19 cellular contexts compared by ENCODE assay signal in genomic region chr9:37341704-37342103, GRCh38.
"Had no signal": no experiment of that assay in that cellular context is flagged by ENCODE, and none has a peak within 500 bp of the region (broad histone marks: within the 10 kb centered on the region; RNA-seq: fewer than 3 reads in every experiment).

No MANE protein-coding gene starts in this region.

- H3K4me1 ChIP-seq: esophagus squamous epithelium, gastroesophageal sphincter, left ventricle myocardium inferior, lower lobe of right lung had no signal

- H3K9me3 Mint-ChIP-seq: memory B cell, mesothelial cell of epicardium, natural killer cell, neural crest cell had no signal

- H3K27me3 Mint-ChIP-seq: memory B cell, progenitor cell of endocrine pancreas had no signal

- DNase-seq: esophagus squamous epithelium; foreskin fibroblast; kidney; left cardiac atrium; left ventricle myocardium inferior; lower lobe of right lung; natural killer cell; occipital lobe; pancreas; right cardiac atrium; small intestine; stimulated activated CD4-positive, alpha-beta T cell treated with anti-CD3 and anti-CD28 coated beads, Interleukin-12 subunit alpha, Interleukin-12 subunit beta, amount 100 ng/mL, for 4 hours; stimulated activated naive CD4-positive, alpha-beta T cell treated with Interleukin-2 at 50 U/mL for 16 hours; trophoblast cell had no signal

- H3K4me3 Mint-ChIP-seq: memory B cell, mesothelial cell of epicardium, natural killer cell, neural crest cell had no signal

- H3K27ac ChIP-seq: esophagus squamous epithelium, gastroesophageal sphincter, left ventricle myocardium inferior, lower lobe of right lung, pancreas had no signal

- H3K27me3 ChIP-seq: esophagus squamous epithelium, gastroesophageal sphincter, pancreas had no signal

- ATAC-seq: gastroesophageal sphincter, left cardiac atrium, lower lobe of right lung, natural killer cell, pancreas, right cardiac atrium had no signal

- H3K4me1 Mint-ChIP-seq: mesothelial cell of epicardium, natural killer cell had no signal

- H3K36me3 ChIP-seq: esophagus squamous epithelium, left ventricle myocardium inferior, lower lobe of right lung, pancreas had no signal

- H3K4me3 ChIP-seq: esophagus squamous epithelium, gastroesophageal sphincter, left ventricle myocardium inferior, lower lobe of right lung, pancreas had no signal

- FAIRE-seq: kidney, pancreas, small intestine had no signal

- H3K36me3 Mint-ChIP-seq: natural killer cell had no signal

- H3K9me3 ChIP-seq: esophagus squamous epithelium, gastroesophageal sphincter, left ventricle myocardium inferior, lower lobe of right lung, pancreas had no signal

- H3K27ac Mint-ChIP-seq: memory B cell, mesothelial cell of epicardium, natural killer cell, progenitor cell of endocrine pancreas had no signal
